Comparison of ENCODE assay signal across 9 cellular contexts in the genomic region with DNA sequence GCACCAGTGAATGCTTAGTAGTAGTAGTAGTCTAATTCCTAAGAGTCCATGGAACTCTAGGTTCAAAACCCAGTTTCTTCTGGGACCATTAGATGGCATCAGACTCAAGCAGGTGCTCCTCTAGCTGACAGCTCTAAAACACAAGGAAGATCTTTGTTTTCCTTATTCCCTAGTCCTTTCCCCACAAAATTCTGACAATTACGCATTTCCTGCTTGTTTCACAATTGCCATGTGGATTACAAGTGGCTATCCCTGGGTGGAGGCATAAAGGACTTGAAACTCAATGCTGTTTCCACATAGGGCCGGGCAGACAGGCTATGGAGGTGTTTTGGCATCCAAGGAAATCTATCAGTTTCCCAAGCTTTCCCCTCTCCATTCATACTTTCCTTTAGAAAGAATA. TPM values are rescaled to one million over a fixed set of nuclear protein-coding genes. Genes with fewer than 3 reads are reported as not detected.
DNase-seq lines count a peak whose midpoint lies in the region; ATAC-seq and TF ChIP-seq lines count a peak whose summit lies in the region.
"Had no signal": no experiment of that assay in that cellular context is flagged by ENCODE, and none has a peak within 500 bp of the region (broad histone marks: within the 10 kb centered on the region; RNA-seq: fewer than 3 reads in every experiment).

No MANE protein-coding gene starts in this region.

- H2AFZ ChIP-seq in hepatocyte, result no peak overlapping the region

- H3K9me2 ChIP-seq in hepatocyte (replicated peaks; ENCODE audit: insufficient read depth), result no peaks in the 10 kb centered on the region

- peaks cover 38% of the 10 kb centered on the region for H3K36me3 Mint-ChIP-seq in activated CD8-positive, alpha-beta T cell treated with anti-CD3 and anti-CD28 coated beads for 36 hours (ENCODE audit: low read depth)
- peaks cover 37% of the 10 kb centered on the region for H3K36me3 Mint-ChIP-seq in activated CD8-positive, alpha-beta T cell treated with anti-CD3 and anti-CD28 coated beads, Interleukin-2, amount 10 ng/mL, durations not matched to agents 7 days and 5 days (ENCODE audit: low read depth)
- peaks cover 7% of the 10 kb centered on the region; the same call in 1 of the 2 replicates for H3K36me3 Mint-ChIP-seq in WTC11

- H3K36me3 ChIP-seq in hepatocyte (replicated peaks; ENCODE audit: insufficient read depth, low read depth) (no peaks in the 10 kb centered on the region), aorta (ENCODE audit: control insufficient read depth in 1 of 2, insufficient read depth in 2 of 2, low read length in 1 of 2) (peaks cover 0 to 2% of the 10 kb centered on the region in 2 donors)

- peak; percentile 16 for TF ChIP-seq CTCF in activated CD8-positive, alpha-beta T cell treated with anti-CD3 and anti-CD28 coated beads for 36 hours (IDR thresholded peaks at IDR 0.05)
- TF ChIP-seq CTCF in WTC11 (IDR thresholded peaks at IDR 0.05) (no peak), hepatocyte (IDR thresholded peaks at IDR 0.05; ENCODE audit: poor library complexity) (peak; percentile 48)

- H3K4me3 Mint-ChIP-seq in activated CD8-positive, alpha-beta T cell treated with anti-CD3 and anti-CD28 coated beads for 36 hours, result no peak overlapping the region
- H3K4me3 Mint-ChIP-seq in activated CD8-positive, alpha-beta T cell treated with anti-CD3 and anti-CD28 coated beads, Interleukin-2, amount 10 ng/mL, durations not matched to agents 7 days and 5 days, result no peak overlapping the region
- no peak overlapping the region for H3K4me3 Mint-ChIP-seq in WTC11

- CTCF ChIA-PET in activated CD8-positive, alpha-beta T cell treated with anti-CD3 and anti-CD28 coated beads for 36 hours (lab: Charles Lee), result interaction anchor here (1.0 to 5.4 kb wide), 4 partner anchors 13 to 158 kb away, joined by 3 to 52 read pairs (median 23); partner anchors contain the start of gene TAP2
- CTCF ChIA-PET in activated CD8-positive, alpha-beta T cell treated with anti-CD3 and anti-CD28 coated beads, Interleukin-2, amount 10 ng/mL, durations not matched to agents 7 days and 5 days (lab: Charles Lee), result interaction anchor here (1.1 to 8.4 kb wide), 7 partner anchors 12 to 158 kb away, joined by 3 to 62 read pairs (median 6); partner anchors contain the start of genes PSMB9, TAP1 and TAP2
- CTCF ChIA-PET in WTC11 (lab: Charles Lee), result interaction anchor here (0.7 to 4.7 kb wide), 16 partner anchors 12 to 413 kb away, joined by 3 to 82 read pairs (median 6); partner anchors contain the start of genes HLA-DMA, PSMB9, TAP1 and TAP2

- H3K9me3 ChIP-seq in hepatocyte (ENCODE audit: low read depth) (no peaks in the 10 kb centered on the region), aorta (ENCODE audit: control insufficient read depth, low read length) (no peaks in the 10 kb centered on the region)

- H3K27ac ChIP-seq in hepatocyte, result no peak overlapping the region
- no peak overlapping the region for H3K27ac ChIP-seq in aorta (ENCODE audit: low read depth in 1 of 2, low read length in 2 of 2)
- H3K27ac ChIP-seq: SK-N-MC had no signal

- no peaks in the 10 kb centered on the region for H4K20me1 ChIP-seq in hepatocyte (ENCODE audit: insufficient read depth, poor library complexity, severe bottlenecking)

- no peak overlapping the region for H3K4me2 ChIP-seq in hepatocyte

- peaks cover 37% of the 10 kb centered on the region for H3K4me1 Mint-ChIP-seq in activated CD8-positive, alpha-beta T cell treated with anti-CD3 and anti-CD28 coated beads for 36 hours (ENCODE audit: low read depth)
- peaks cover 15% of the 10 kb centered on the region for H3K4me1 Mint-ChIP-seq in activated CD8-positive, alpha-beta T cell treated with anti-CD3 and anti-CD28 coated beads, Interleukin-2, amount 10 ng/mL, durations not matched to agents 7 days and 5 days (ENCODE audit: low read depth)
- H3K4me1 Mint-ChIP-seq in WTC11, result peaks cover 9% of the 10 kb centered on the region

- DNase-seq in activated CD8-positive, alpha-beta T cell treated with anti-CD3 and anti-CD28 coated beads for 36 hours, result no peak
- DNase-seq in activated CD8-positive, alpha-beta T cell treated with anti-CD3 and anti-CD28 coated beads, Interleukin-2, amount 10 ng/mL, durations not matched to agents 7 days and 5 days, result no peak
- DNase-seq in WTC11 (ENCODE audit: low spot score) (no peak), hepatocyte (ENCODE audit: low spot score) (no peak), aorta (no peak), GM19238 (ENCODE audit: insufficient read length, low spot score) (no peak), UCSD-AML1 (lab: John Stamatoyannopoulos, UW; ENCODE audit: unreplicated experiment) (no peak), glomerular visceral epithelial cell (ENCODE audit: extremely low spot score) (no peak)

- H3K27ac Mint-ChIP-seq in activated CD8-positive, alpha-beta T cell treated with anti-CD3 and anti-CD28 coated beads for 36 hours, result no peak overlapping the region
- H3K27ac Mint-ChIP-seq in activated CD8-positive, alpha-beta T cell treated with anti-CD3 and anti-CD28 coated beads, Interleukin-2, amount 10 ng/mL, durations not matched to agents 7 days and 5 days, result no peak overlapping the region
- peak overlapping the region; percentile 68; the same call in 1 of the 2 replicates for H3K27ac Mint-ChIP-seq in WTC11

- no peak for ATAC-seq in activated CD8-positive, alpha-beta T cell treated with anti-CD3 and anti-CD28 coated beads for 36 hours
- no peak for ATAC-seq in activated CD8-positive, alpha-beta T cell treated with anti-CD3 and anti-CD28 coated beads, Interleukin-2, amount 10 ng/mL, durations not matched to agents 7 days and 5 days
- peak; percentile 86 for ATAC-seq in WTC11
- peak; percentile 62 for ATAC-seq in aorta (ENCODE audit: low FRiP score)

- intact Hi-C loops in activated CD8-positive, alpha-beta T cell treated with anti-CD3 and anti-CD28 coated beads for 36 hours (cut with micrococcal nuclease), result loop anchor here (5.0 kb wide), 1 partner anchor 41 kb away; no protein-coding TSS in a partner anchor
- intact Hi-C loops in aorta (cut with DNase I), result loop anchor here in 1 of 2 donors (5.0 kb wide), 1 partner anchor 41 kb away; no protein-coding TSS in a partner anchor

- WGBS in hepatocyte (ENCODE audit: low lambda C conversion rate, missing lambda C conversion rate), result 59% methylated on average over 2 of the region's 2 CpGs
- 43 to 52% methylated on average over 2 of the region's 2 CpGs for WGBS in aorta, 2 donors

- H3K79me2 ChIP-seq in hepatocyte, result no peaks in the 10 kb centered on the region

- H3K9me3 Mint-ChIP-seq in activated CD8-positive, alpha-beta T cell treated with anti-CD3 and anti-CD28 coated beads for 36 hours, result no peaks in the 10 kb centered on the region
- H3K9me3 Mint-ChIP-seq in activated CD8-positive, alpha-beta T cell treated with anti-CD3 and anti-CD28 coated beads, Interleukin-2, amount 10 ng/mL, durations not matched to agents 7 days and 5 days (ENCODE audit: insufficient read depth), result no peaks in the 10 kb centered on the region
- H3K9me3 Mint-ChIP-seq in WTC11, result no peaks in the 10 kb centered on the region

- H3K27me3 ChIP-seq in hepatocyte (no peaks in the 10 kb centered on the region), aorta (ENCODE audit: control insufficient read depth in 1 of 2, insufficient read depth in 2 of 2, low read length in 1 of 2) (no peaks in the 10 kb centered on the region)

- no peaks in the 10 kb centered on the region for H3K4me1 ChIP-seq in hepatocyte (ENCODE audit: insufficient read depth)
- no peaks in the 10 kb centered on the region for H3K4me1 ChIP-seq in aorta (ENCODE audit: control insufficient read depth in 1 of 2, insufficient read depth in 2 of 2, low read length in 2 of 2)

- POLR2A ChIA-PET in activated CD8-positive, alpha-beta T cell treated with anti-CD3 and anti-CD28 coated beads for 36 hours (lab: Charles Lee), result interaction anchor here (0.9 to 5.7 kb wide), 3 partner anchors 9 to 19 kb away, joined by 3 to 47 read pairs (median 3); partner anchors contain the start of gene TAP2
- POLR2A ChIA-PET in activated CD8-positive, alpha-beta T cell treated with anti-CD3 and anti-CD28 coated beads, Interleukin-2, amount 10 ng/mL, durations not matched to agents 7 days and 5 days (lab: Charles Lee), result interaction anchor here (0.7 to 1.0 kb wide), 3 partner anchors 9 to 27 kb away, joined by 3 read pairs; partner anchors contain the start of genes TAP1 and TAP2
- POLR2A ChIA-PET in WTC11 (lab: Charles Lee), result interaction anchor here (0.6 to 1.0 kb wide), 2 partner anchors 15 to 146 kb away, joined by 3 to 5 read pairs; no protein-coding TSS in a partner anchor

- H3K4me3 ChIP-seq in hepatocyte (no peak overlapping the region), aorta (ENCODE audit: low read length in 2 of 2) (no peak overlapping the region)
- H3K4me3 ChIP-seq: SK-N-MC had no signal

- H3K27me3 Mint-ChIP-seq in activated CD8-positive, alpha-beta T cell treated with anti-CD3 and anti-CD28 coated beads for 36 hours, result no peaks in the 10 kb centered on the region
- H3K27me3 Mint-ChIP-seq in activated CD8-positive, alpha-beta T cell treated with anti-CD3 and anti-CD28 coated beads, Interleukin-2, amount 10 ng/mL, durations not matched to agents 7 days and 5 days (ENCODE audit: low read depth), result no peaks in the 10 kb centered on the region
- no peaks in the 10 kb centered on the region for H3K27me3 Mint-ChIP-seq in WTC11 (ENCODE audit: low read depth)

RNA-seq across cellular contexts. Expression of gene HLA-DOB, which starts 9.2 kb away (rescaled TPM):
- total RNA-seq in activated CD8-positive, alpha-beta T cell treated with anti-CD3 and anti-CD28 coated beads for 36 hours, result 10 to 100 TPM; 10.2 to 11.6 TPM
- 10 to 100 TPM; 15.6 to 17.0 TPM for total RNA-seq in activated CD8-positive, alpha-beta T cell treated with anti-CD3 and anti-CD28 coated beads, Interleukin-2, amount 10 ng/mL, durations not matched to agents 7 days and 5 days
- 0.15 to 0.55 TPM (median 0.46 TPM) in 3 replicates for total RNA-seq in WTC11 (2021)
- not detected in 2 replicates for total RNA-seq in hepatocyte
- 0.94 TPM in 1 of 2 replicates, not detected in the other for polyA plus RNA-seq in hepatocyte
- 1 to 10 TPM in 1 of 2 donors, under 1 TPM in 1; 0.62 to 2.8 TPM for total RNA-seq in aorta
- under 1 TPM in 1 of 2 donors, not detected in 1; 0.26 TPM for polyA plus RNA-seq in aorta

RNA-seq across cellular contexts. Expression of gene TAP2, which starts 12.6 kb away (rescaled TPM):
- total RNA-seq in activated CD8-positive, alpha-beta T cell treated with anti-CD3 and anti-CD28 coated beads for 36 hours, result 100 to 1,000 TPM; 110 to 113 TPM
- 100 to 1,000 TPM; 145 to 159 TPM for total RNA-seq in activated CD8-positive, alpha-beta T cell treated with anti-CD3 and anti-CD28 coated beads, Interleukin-2, amount 10 ng/mL, durations not matched to agents 7 days and 5 days
- total RNA-seq in WTC11 (2021) (14.7 to 23.0 TPM (median 16.5 TPM) in 3 replicates), hepatocyte (5.9 and 11.7 TPM in 2 replicates), aorta (10 to 100 TPM; 26.5 to 48.1 TPM)
- polyA plus RNA-seq in hepatocyte (1.2 and 1.7 TPM in 2 replicates), aorta (10 to 100 TPM in 1 of 2 donors, 1 to 10 TPM in 1; 2.5 to 25.6 TPM)

RNA-seq across cellular contexts. Expression of gene PSMB8, which starts 17.9 kb away (rescaled TPM):
- total RNA-seq in activated CD8-positive, alpha-beta T cell treated with anti-CD3 and anti-CD28 coated beads for 36 hours, result 100 to 1,000 TPM; 370 to 371 TPM
- total RNA-seq in activated CD8-positive, alpha-beta T cell treated with anti-CD3 and anti-CD28 coated beads, Interleukin-2, amount 10 ng/mL, durations not matched to agents 7 days and 5 days, result 100 to 1,000 TPM; 385 to 397 TPM
- total RNA-seq in WTC11 (2021) (13.8 to 22.0 TPM (median 19.4 TPM) in 3 replicates), hepatocyte (19.1 and 25.7 TPM in 2 replicates), aorta (10 to 100 TPM; 40.8 to 58.4 TPM)
- polyA plus RNA-seq in hepatocyte (18.6 and 36.7 TPM in 2 replicates), aorta (10 to 100 TPM; 59.6 to 69.7 TPM)

RNA-seq across cellular contexts. Expression of gene TAP1, which starts 27.5 kb away (rescaled TPM):
- total RNA-seq in activated CD8-positive, alpha-beta T cell treated with anti-CD3 and anti-CD28 coated beads for 36 hours, result 100 to 1,000 TPM; 210 to 211 TPM
- 100 to 1,000 TPM; 319 to 328 TPM for total RNA-seq in activated CD8-positive, alpha-beta T cell treated with anti-CD3 and anti-CD28 coated beads, Interleukin-2, amount 10 ng/mL, durations not matched to agents 7 days and 5 days
- total RNA-seq in WTC11 (2021) (13.6 to 15.9 TPM (median 15.7 TPM) in 3 replicates), hepatocyte (13.7 and 15.2 TPM in 2 replicates), aorta (10 to 100 TPM; 39.4 to 42.1 TPM)
- polyA plus RNA-seq in hepatocyte (11.0 and 14.1 TPM in 2 replicates), aorta (10 to 100 TPM; 14.4 to 48.3 TPM)

RNA-seq across cellular contexts. Expression of gene PSMB9, which starts 28.0 kb away (rescaled TPM):
- total RNA-seq in activated CD8-positive, alpha-beta T cell treated with anti-CD3 and anti-CD28 coated beads for 36 hours, result 100 to 1,000 TPM; 219 to 229 TPM
- total RNA-seq in activated CD8-positive, alpha-beta T cell treated with anti-CD3 and anti-CD28 coated beads, Interleukin-2, amount 10 ng/mL, durations not matched to agents 7 days and 5 days, result 100 to 1,000 TPM; 319 to 325 TPM
- total RNA-seq in WTC11 (2021) (1.8 to 4.3 TPM (median 4.0 TPM) in 3 replicates), hepatocyte (1.3 TPM in 1 of 2 replicates, not detected in the other), aorta (10 to 100 TPM; 24.9 to 42.8 TPM)
- polyA plus RNA-seq in hepatocyte (3.1 and 3.3 TPM in 2 replicates), aorta (10 to 100 TPM; 27.9 to 38.8 TPM)

Comparison
In these comparisons a context has a peak if more than half of its experiments do, and no peak if none do; other contexts are left out.
1. ATAC-seq: peak in WTC11 (single experiment) and aorta (single experiment); none in activated CD8-positive, alpha-beta T cell treated with anti-CD3 and anti-CD28 coated beads for 36 hours (single experiment) and activated CD8-positive, alpha-beta T cell treated with anti-CD3 and anti-CD28 coated beads, Interleukin-2, amount 10 ng/mL, durations not matched to agents 7 days and 5 days (single experiment).
2. RNA of gene PSMB8, which starts 17.9 kb away (total RNA-seq): 385 to 397 TPM in activated CD8-positive, alpha-beta T cell treated with anti-CD3 and anti-CD28 coated beads, Interleukin-2, amount 10 ng/mL, durations not matched to agents 7 days and 5 days and 370 to 371 TPM in activated CD8-positive, alpha-beta T cell treated with anti-CD3 and anti-CD28 coated beads for 36 hours; 40.8 to 58.4 TPM in aorta, 19.1 to 25.7 TPM in hepatocyte and 13.8 to 22.0 TPM in WTC11; every median in the first group is over 4 times any median in the second.